Comparison of ENCODE assay signal across 8 cellular contexts in the genomic region with DNA sequence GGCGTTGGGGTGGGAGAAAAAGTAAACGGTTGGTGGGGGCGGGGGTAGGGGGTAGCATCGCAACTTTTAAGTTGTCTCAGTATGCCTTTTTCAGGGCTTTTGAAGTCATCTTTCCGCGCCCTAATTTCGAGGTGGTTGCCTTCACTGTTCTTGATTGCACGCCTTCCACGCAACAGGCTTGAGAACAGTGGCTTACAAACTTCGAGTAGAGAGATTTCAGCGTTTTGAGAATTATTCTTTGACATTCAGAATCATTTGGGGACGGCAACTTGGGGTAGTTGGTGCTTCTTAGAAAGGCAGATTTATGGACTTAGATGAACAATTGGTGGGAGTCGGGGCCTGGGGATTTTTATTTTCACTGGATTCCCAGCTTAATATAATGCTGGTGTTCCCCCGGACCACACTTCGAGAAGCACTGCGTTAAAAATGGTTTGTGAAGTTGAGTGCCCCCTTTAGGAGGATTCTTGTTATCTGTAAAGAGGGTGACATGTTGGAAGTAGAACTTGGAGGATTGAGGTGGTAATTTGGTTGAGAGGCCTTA. TPM values are rescaled to one million over a fixed set of nuclear protein-coding genes. Genes with fewer than 3 reads are reported as not detected.
DNase-seq lines count a peak whose midpoint lies in the region; ATAC-seq and TF ChIP-seq lines count a peak whose summit lies in the region.

No MANE protein-coding gene starts in this region.

- peaks cover 36% of the 10 kb centered on the region for H3K4me1 ChIP-seq in OCI-LY7 (ENCODE audit: insufficient read depth, low read length, poor library complexity, severe bottlenecking)
- H3K4me1 ChIP-seq in heart left ventricle = peaks cover 0 to 54% (median 39%) of the 10 kb centered on the region in 12 donors
- H3K4me1 ChIP-seq in prostate gland (replicated peaks) = peaks cover 4% of the 10 kb centered on the region

- peak overlapping the region; percentile 74 for H3K27ac ChIP-seq in OCI-LY7 (ENCODE audit: low read depth, low read length, poor library complexity, severe bottlenecking)
- H3K27ac ChIP-seq in heart left ventricle = peak overlapping the region; percentile 91 to 99 (median 98)
- peak overlapping the region; percentile 98 for H3K27ac ChIP-seq in prostate gland

- H3K36me3 ChIP-seq in OCI-LY7 (ENCODE audit: insufficient read depth, low read length) (peaks cover 46% of the 10 kb centered on the region), heart left ventricle (peaks cover 0 to 34% (median 21%) of the 10 kb centered on the region in 9 donors), prostate gland (no peaks in the 10 kb centered on the region)

- DNase-seq in activated T-cell treated with anti-CD3 and anti-CD28 coated beads for 24 hours (ENCODE audit: low read depth) (peak; percentile 29), OCI-LY7 (ENCODE audit: low spot score) (peak; percentile 68), heart left ventricle (peak in 1 of 5 donors; percentile 22), prostate gland (ENCODE audit: low spot score) (no peak), NCI-H2196 treated with DMSO at 0.1 percent for 48 hours (lab: John Stamatoyannopoulos, UW; ENCODE audit: unreplicated experiment) (no peak)
- no peak for DNase-seq in activated T-cell treated with anti-CD3 and anti-CD28 coated beads, Interleukin-2, amount 50 U/mL, for 48 hours

- WGBS in heart left ventricle, 4 donors = 0 to 1% (median 0%) methylated on average over 15 to 16 of the region's 16 CpGs
- under 1% methylated on average over 16 of the region's 16 CpGs for whole genome bisulfite sequencing in prostate gland

- H3K9me3 Mint-ChIP-seq in activated naive CD8-positive, alpha-beta T cell (ENCODE audit: low read depth) = no peaks in the 10 kb centered on the region

- no TSS peak for BruUV-seq in OCI-LY7 (replicated peaks; lab: Mats Ljungman, UMichigan)

- H3K79me2 ChIP-seq in OCI-LY7 (ENCODE audit: insufficient read depth, low read depth, low read length) = peaks cover 56% of the 10 kb centered on the region

- peak overlapping the region; percentile 94 for H3K4me3 Mint-ChIP-seq in activated naive CD8-positive, alpha-beta T cell

- H4K20me1 ChIP-seq in OCI-LY7 (ENCODE audit: insufficient read depth, low read length) = peaks cover 33% of the 10 kb centered on the region

- POLR2A ChIA-PET in OCI-LY7 (lab: Charles Lee) = interaction anchor here (1.0 to 2.1 kb wide), 5 partner anchors 12 to 41 kb away, joined by 3 to 9 read pairs (median 5); no protein-coding TSS in a partner anchor

- peak overlapping the region; percentile 93 for H3K4me3 ChIP-seq in OCI-LY7 (ENCODE audit: low read depth, low read length, poor library complexity, severe bottlenecking)
- peak overlapping the region; percentile 53 to 99 (median 89) for H3K4me3 ChIP-seq in heart left ventricle
- peak overlapping the region; percentile 73 to 94 for H3K4me3 ChIP-seq in prostate gland

- CTCF ChIA-PET in OCI-LY7 (lab: Charles Lee; ENCODE audit: unreplicated experiment) = interaction anchor here (0.6 kb wide), 1 partner anchor 59 kb away, joined by 3 read pairs; no protein-coding TSS in a partner anchor

- TF ChIP-seq POLR2A in heart left ventricle (IDR thresholded peaks at IDR 0.05) (no peak), prostate gland (IDR thresholded peaks at IDR 0.05) (no peak)

- peak overlapping the region; percentile 95 for H3K27ac Mint-ChIP-seq in activated naive CD8-positive, alpha-beta T cell

- no peaks in the 10 kb centered on the region for H3K9me3 ChIP-seq in OCI-LY7 (ENCODE audit: low read length)
- no peaks in the 10 kb centered on the region for H3K9me3 ChIP-seq in heart left ventricle
- no peaks in the 10 kb centered on the region for H3K9me3 ChIP-seq in prostate gland

- peak overlapping the region; percentile 42; the same call in 1 of the 2 replicates for H2AFZ ChIP-seq in OCI-LY7 (ENCODE audit: low read length)

- H3K36me3 Mint-ChIP-seq in activated naive CD8-positive, alpha-beta T cell = peaks cover 9% of the 10 kb centered on the region

- peak; percentile 88 for TF ChIP-seq CTCF in OCI-LY7 (conservative IDR thresholded peaks at IDR 0.05; ENCODE audit: low read length)
- TF ChIP-seq CTCF in heart left ventricle (IDR thresholded peaks at IDR 0.05) = peak in 10 of 12 donors; percentile 15 to 64 (median 44)
- TF ChIP-seq CTCF in prostate gland (IDR thresholded peaks at IDR 0.05) = peak in 2 of 4 experiments; percentile 15 to 39

- no peaks in the 10 kb centered on the region for H3K27me3 ChIP-seq in heart left ventricle
- H3K27me3 ChIP-seq in prostate gland (replicated peaks; ENCODE audit: insufficient read depth) = no peaks in the 10 kb centered on the region

- ATAC-seq in HG03108 (IDR thresholded peaks at IDR 0.05; ENCODE audit: unreplicated experiment) (peak; percentile 36), heart left ventricle (peak in 3 of 4 donors; percentile 30 to 55 (median 49))

- H3K27me3 Mint-ChIP-seq in activated naive CD8-positive, alpha-beta T cell = no peaks in the 10 kb centered on the region

- H3K9me2 ChIP-seq in OCI-LY7 (ENCODE audit: insufficient read depth, low read length) = no peaks in the 10 kb centered on the region

- peaks cover 49% of the 10 kb centered on the region for H3K4me1 Mint-ChIP-seq in activated naive CD8-positive, alpha-beta T cell (ENCODE audit: low read depth)

- peak overlapping the region; percentile 87 for H3K4me2 ChIP-seq in OCI-LY7 (ENCODE audit: low read length)

- intact Hi-C loops in OCI-LY7 (cut with micrococcal nuclease; ENCODE audit: unreplicated experiment) = loop anchor here (1.0 to 10.0 kb wide), 5 partner anchors 58 to 1335 kb away; partner anchors contain the start of gene SHQ1
- intact Hi-C loops in heart left ventricle (cut with DNase I) = loop anchor here in 8 of 10 donors (1.0 to 5.0 kb wide), 11 partner anchors 35 to 150 kb away; partner anchors contain the start of gene SHQ1 (in 3 of the 8)
- intact Hi-C loops in prostate gland (cut with DNase I) = loop anchor here (5.0 kb wide), 2 partner anchors 110 to 150 kb away; partner anchors contain the start of genes GXYLT2 and SHQ1

RNA-seq across cellular contexts. Expression of gene PPP4R2, which starts 0.9 kb away (rescaled TPM):
- 52.0 and 63.5 TPM in 2 replicates for total RNA-seq in OCI-LY7 (2014; rRNA removed; shearing (Covaris generic))
- total RNA-seq in OCI-LY7 (2022) (86.5 and 99.5 TPM in 2 replicates), heart left ventricle (10 to 100 TPM; 41.2 to 69.7 (median 50.0) TPM), prostate gland (10 to 100 TPM; 29.6 to 41.8 TPM)
- 10 to 100 TPM; 17.0 to 22.0 TPM for polyA plus RNA-seq in heart left ventricle

Comparison
In these comparisons a context has a peak if more than half of its experiments do, and no peak if none do; other contexts are left out.
1. DNase-seq: peak in activated T-cell treated with anti-CD3 and anti-CD28 coated beads for 24 hours (single experiment) and OCI-LY7 (single experiment); none in activated T-cell treated with anti-CD3 and anti-CD28 coated beads, Interleukin-2, amount 50 U/mL, for 48 hours (0 of 2), prostate gland (single experiment) and NCI-H2196 treated with DMSO at 0.1 percent for 48 hours (single experiment).
2. Peak in every context shown above with its lines, with median percentiles within 50 percentile points of each other: H3K27ac ChIP-seq and H3K4me3 ChIP-seq.